Comparison of ENCODE assay signal across 26 cellular contexts in the genomic region with DNA sequence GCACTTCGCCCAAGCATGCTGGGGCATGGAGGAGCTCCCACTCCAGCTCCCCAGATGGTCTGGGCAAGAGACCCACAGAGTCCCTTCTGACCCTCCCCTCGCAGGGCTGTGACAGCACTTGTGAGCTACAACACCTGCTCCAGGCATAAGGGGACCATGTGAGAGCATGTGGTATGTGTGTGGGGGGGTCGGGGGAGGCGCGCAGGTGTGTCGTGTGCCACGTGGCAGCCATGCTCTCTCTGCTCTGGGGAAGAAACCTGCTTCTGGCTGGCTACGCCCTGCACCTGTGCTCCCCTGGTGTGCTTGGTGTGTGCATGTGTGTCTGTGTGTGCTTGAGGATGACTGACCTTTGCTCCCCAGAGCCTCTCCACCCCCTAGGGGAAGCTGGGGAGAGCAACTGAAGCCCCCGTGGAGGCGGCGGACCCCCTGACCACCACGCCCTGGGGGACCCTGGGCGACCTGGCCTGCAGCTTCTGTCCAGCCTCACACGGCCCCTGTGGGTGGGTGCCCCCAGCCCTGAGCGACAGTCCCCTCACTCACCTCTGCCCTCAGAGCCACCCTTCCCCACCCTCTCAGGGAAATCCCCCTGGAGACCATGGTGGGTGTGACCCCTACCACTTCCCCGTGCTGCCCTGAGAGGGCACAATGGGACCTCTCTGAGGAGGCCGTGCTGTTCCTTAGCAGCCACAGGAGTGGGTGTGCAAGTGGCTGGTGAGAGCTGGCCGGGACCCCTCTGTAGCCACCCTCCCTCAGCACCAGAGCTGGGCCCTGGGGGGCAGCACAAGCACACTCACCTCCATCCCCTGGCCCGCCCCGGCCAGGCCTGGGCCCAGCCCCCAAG. TPM values are rescaled to one million over a fixed set of nuclear protein-coding genes. Genes with fewer than 3 reads are reported as not detected.
DNase-seq lines count a peak whose midpoint lies in the region; ATAC-seq and TF ChIP-seq lines count a peak whose summit lies in the region.
"Had no signal": no experiment of that assay in that cellular context is flagged by ENCODE, and none has a peak within 500 bp of the region (broad histone marks: within the 10 kb centered on the region; RNA-seq: fewer than 3 reads in every experiment).

No MANE protein-coding gene starts in this region.

- H3K9me3 ChIP-seq in osteoblast (ENCODE audit: low read depth, low read length) (no peaks in the 10 kb centered on the region), body of pancreas (no peaks in the 10 kb centered on the region)
- H3K9me3 ChIP-seq: gastrocnemius medialis, psoas muscle, tibial nerve had no signal

- H3K9ac ChIP-seq in mesendoderm (ENCODE audit: low read length) = no peak overlapping the region

- H3K4me3 ChIP-seq in osteoblast (ENCODE audit: insufficient read depth, low read length) (no peak overlapping the region), body of pancreas (no peak overlapping the region), mesendoderm (ENCODE audit: low read length) (no peak overlapping the region)
- H3K4me3 ChIP-seq: gastrocnemius medialis, psoas muscle, tibial nerve had no signal

- no peak overlapping the region for H2AFZ ChIP-seq in osteoblast (ENCODE audit: low read length)

- H3K9me3 Mint-ChIP-seq in activated T-helper 2 cell treated with anti-CD3 and anti-CD28 coated beads, Interferon-gamma antibody, Interleukin-2, Interleukin-4, amounts not matched to agents 10 μg/mL and 5 μg/mL and 100 μg/mL, durations not matched to agents 14 hours and 24 hours and 36 hours = no peaks in the 10 kb centered on the region
- H3K9me3 Mint-ChIP-seq: activated CD4-positive, alpha-beta T cell treated with anti-CD3 and anti-CD28 coated beads, Interleukin-2, amount 10 ng/mL, durations not matched to agents 7 days and 5 days; brain; effector memory CD8-positive, alpha-beta T cell; H9 had no signal

- H3K18ac ChIP-seq in mesendoderm (ENCODE audit: low read length) = no peak overlapping the region

- no peaks in the 10 kb centered on the region for H3K79me1 ChIP-seq in mesendoderm (ENCODE audit: low read length)

- H3K23ac ChIP-seq in mesendoderm (ENCODE audit: low read length) = no peak overlapping the region

- 62 to 80% methylated on average over 6 to 20 of the region's 20 CpGs for WGBS in body of pancreas, 2 donors
- no CpG with 5 or more reads among the region's 20 CpGs for WGBS in mesendoderm (ENCODE audit: extremely low coverage, insufficient coverage, low lambda C conversion rate)

- H3K4me1 ChIP-seq in osteoblast (ENCODE audit: insufficient read depth, low read length) = no peaks in the 10 kb centered on the region
- no peaks in the 10 kb centered on the region for H3K4me1 ChIP-seq in body of pancreas
- no peaks in the 10 kb centered on the region for H3K4me1 ChIP-seq in mesendoderm (ENCODE audit: control insufficient read depth, low read depth, low read length)
- H3K4me1 ChIP-seq: tibial nerve had no signal

- peaks cover 11% of the 10 kb centered on the region for H3K27me3 ChIP-seq in osteoblast (ENCODE audit: insufficient read depth, low read length)
- no peaks in the 10 kb centered on the region for H3K27me3 ChIP-seq in body of pancreas
- H3K27me3 ChIP-seq in mesendoderm (ENCODE audit: insufficient read depth, low read length, poor library complexity) = no peaks in the 10 kb centered on the region
- H3K27me3 ChIP-seq: gastrocnemius medialis, tibial nerve had no signal

- H3K4me3 Mint-ChIP-seq in activated T-helper 2 cell treated with anti-CD3 and anti-CD28 coated beads, Interferon-gamma antibody, Interleukin-2, Interleukin-4, amounts not matched to agents 10 μg/mL and 5 μg/mL and 100 μg/mL, durations not matched to agents 14 hours and 24 hours and 36 hours (ENCODE audit: low read depth) = no peak overlapping the region
- H3K4me3 Mint-ChIP-seq: activated CD4-positive, alpha-beta T cell treated with anti-CD3 and anti-CD28 coated beads, Interleukin-2, amount 10 ng/mL, durations not matched to agents 7 days and 5 days; brain; effector memory CD8-positive, alpha-beta T cell; H9 had no signal

- no peak overlapping the region for H4K5ac ChIP-seq in mesendoderm (ENCODE audit: low read length)

- intact Hi-C loops in activated T-helper 2 cell treated with anti-CD3 and anti-CD28 coated beads, Interferon-gamma antibody, Interleukin-2, Interleukin-4, amounts not matched to agents 10 μg/mL and 5 μg/mL and 100 μg/mL, durations not matched to agents 14 hours and 24 hours and 36 hours (cut with micrococcal nuclease) = no loop called here
- intact Hi-C loops in body of pancreas (cut with DNase I) = no loop called here

- H3K27ac ChIP-seq in osteoblast (ENCODE audit: low read depth, low read length) (no peak overlapping the region), body of pancreas (no peak overlapping the region), mesendoderm (ENCODE audit: low read depth, low read length) (no peak overlapping the region)
- H3K27ac ChIP-seq: RWPE1, tibial nerve had no signal

- no peak overlapping the region for H3K56ac ChIP-seq in mesendoderm (ENCODE audit: low read length)

- H3K79me2 ChIP-seq in osteoblast (ENCODE audit: insufficient read depth, low read length) (no peaks in the 10 kb centered on the region), mesendoderm (ENCODE audit: control insufficient read depth, insufficient read depth, low read length) (no peaks in the 10 kb centered on the region)

- H3K27me3 Mint-ChIP-seq in activated T-helper 2 cell treated with anti-CD3 and anti-CD28 coated beads, Interferon-gamma antibody, Interleukin-2, Interleukin-4, amounts not matched to agents 10 μg/mL and 5 μg/mL and 100 μg/mL, durations not matched to agents 14 hours and 24 hours and 36 hours (ENCODE audit: low read depth) = no peaks in the 10 kb centered on the region
- H3K27me3 Mint-ChIP-seq: activated CD4-positive, alpha-beta T cell treated with anti-CD3 and anti-CD28 coated beads, Interleukin-2, amount 10 ng/mL, durations not matched to agents 7 days and 5 days; brain had no signal

- DNase-seq in NCI-H2107 treated with DMSO at 0.1 percent for 48 hours (lab: John Stamatoyannopoulos, UW; ENCODE audit: unreplicated experiment) = peak; percentile 45
- no peak for DNase-seq in NCI-H2107 (lab: John Stamatoyannopoulos, UW)
- DNase-seq in NAMALWA (ENCODE audit: low spot score) = peak; percentile 60
- peak; percentile 93 for DNase-seq in RPMI8226
- peak; percentile 72 for DNase-seq in osteoblast (ENCODE audit: insufficient read length, low spot score, missing footprints)
- DNase-seq in activated T-helper 2 cell treated with anti-CD3 and anti-CD28 coated beads, Interferon-gamma antibody, Interleukin-2, Interleukin-4, amounts not matched to agents 10 μg/mL and 5 μg/mL and 100 μg/mL, durations not matched to agents 14 hours and 24 hours and 36 hours (ENCODE audit: low spot score) = no peak
- no peak for DNase-seq in body of pancreas
- no peak for DNase-seq in mesendoderm
- DNase-seq: activated CD4-positive, alpha-beta T cell treated with anti-CD3 and anti-CD28 coated beads, Interleukin-2, amount 10 ng/mL, durations not matched to agents 7 days and 5 days; effector memory CD8-positive, alpha-beta T cell; EL; gastrocnemius medialis; H9; hypothalamus; IMR-90; NCI-H1694; NCI-H446 treated with DMSO at 0.1 percent for 48 hours; stimulated activated naive CD4-positive, alpha-beta T cell had no signal

- no peak for TF ChIP-seq POLR2A in body of pancreas (IDR thresholded peaks at IDR 0.05)

- H2BK120ac ChIP-seq in mesendoderm (ENCODE audit: low read depth, low read length) = no peak overlapping the region

- H3K4me2 ChIP-seq in osteoblast (ENCODE audit: insufficient read depth, low read length) (no peak overlapping the region), mesendoderm (ENCODE audit: low read length) (no peak overlapping the region)

- no peak overlapping the region for H2BK5ac ChIP-seq in mesendoderm (ENCODE audit: low read length)

- no peak overlapping the region for H4K8ac ChIP-seq in mesendoderm (ENCODE audit: low read depth, low read length)

- no peak for ATAC-seq in body of pancreas
- ATAC-seq: effector memory CD8-positive, alpha-beta T cell; esophagus mucosa; gastrocnemius medialis; psoas muscle; SK-N-SH treated with all-trans-retinoic acid at 6 μM for 48 hours had no signal

- no peaks in the 10 kb centered on the region for H4K20me1 ChIP-seq in osteoblast (ENCODE audit: insufficient read depth, low read length)

- no peak overlapping the region for H3K4ac ChIP-seq in mesendoderm (ENCODE audit: low read depth, low read length)

- H2AK5ac ChIP-seq in mesendoderm (ENCODE audit: low read length) = no peak overlapping the region

- H3K36me3 ChIP-seq in osteoblast (ENCODE audit: insufficient read depth, low read length) (no peaks in the 10 kb centered on the region), body of pancreas (replicated peaks in 1 of 2; ENCODE audit: insufficient read depth in 1 of 2, low read depth in 2 of 2) (no peaks in the 10 kb centered on the region), mesendoderm (ENCODE audit: control insufficient read depth, insufficient read depth, low read length) (no peaks in the 10 kb centered on the region)
- H3K36me3 ChIP-seq: gastrocnemius medialis had no signal

- peaks cover 3% of the 10 kb centered on the region for H3K4me1 Mint-ChIP-seq in activated T-helper 2 cell treated with anti-CD3 and anti-CD28 coated beads, Interferon-gamma antibody, Interleukin-2, Interleukin-4, amounts not matched to agents 10 μg/mL and 5 μg/mL and 100 μg/mL, durations not matched to agents 14 hours and 24 hours and 36 hours (ENCODE audit: low read depth)

- H2BK15ac ChIP-seq in mesendoderm (replicated peaks; ENCODE audit: low read depth) = no peak overlapping the region

- no peak overlapping the region for H3K27ac Mint-ChIP-seq in activated T-helper 2 cell treated with anti-CD3 and anti-CD28 coated beads, Interferon-gamma antibody, Interleukin-2, Interleukin-4, amounts not matched to agents 10 μg/mL and 5 μg/mL and 100 μg/mL, durations not matched to agents 14 hours and 24 hours and 36 hours
- H3K27ac Mint-ChIP-seq: activated CD4-positive, alpha-beta T cell treated with anti-CD3 and anti-CD28 coated beads, Interleukin-2, amount 10 ng/mL, durations not matched to agents 7 days and 5 days had no signal

- TF ChIP-seq CTCF in osteoblast (IDR thresholded peaks at IDR 0.05; ENCODE audit: extremely low read depth, low read depth, low read length) (no peak), body of pancreas (IDR thresholded peaks at IDR 0.05) (no peak)

- no peaks in the 10 kb centered on the region for H3K36me3 Mint-ChIP-seq in activated T-helper 2 cell treated with anti-CD3 and anti-CD28 coated beads, Interferon-gamma antibody, Interleukin-2, Interleukin-4, amounts not matched to agents 10 μg/mL and 5 μg/mL and 100 μg/mL, durations not matched to agents 14 hours and 24 hours and 36 hours (ENCODE audit: low read depth)

RNA-seq across cellular contexts. Expression of a gene that starts 16.6 kb away (rescaled TPM):
- total RNA-seq in osteoblast (201 and 204 TPM in 2 replicates), body of pancreas (100 to 1,000 TPM in 1 of 2 donors, 10 to 100 TPM in 1; 71.6 to 129 TPM)
- 133 and 136 TPM in 2 replicates for total RNA-seq in activated T-helper 2 cell treated with anti-CD3 and anti-CD28 coated beads, Interferon-gamma antibody, Interleukin-2, Interleukin-4, amounts not matched to agents 10 μg/mL and 5 μg/mL and 100 μg/mL, durations not matched to agents 14 hours and 24 hours and 36 hours
- 117 TPM for polyA plus RNA-seq in mesendoderm (2013, experiment 1 of 2)
- 116 TPM for polyA plus RNA-seq in mesendoderm (2013, experiment 2 of 2)

RNA-seq across cellular contexts. Expression of a gene that starts 44.8 kb away (rescaled TPM):
- total RNA-seq in osteoblast = under 0.01 TPM in 1 of 2 replicates, not detected in the other
- total RNA-seq in activated T-helper 2 cell treated with anti-CD3 and anti-CD28 coated beads, Interferon-gamma antibody, Interleukin-2, Interleukin-4, amounts not matched to agents 10 μg/mL and 5 μg/mL and 100 μg/mL, durations not matched to agents 14 hours and 24 hours and 36 hours = 0.98 and 2.1 TPM in 2 replicates
- 1 to 10 TPM; 3.6 to 4.2 TPM for total RNA-seq in body of pancreas
- polyA plus RNA-seq in mesendoderm (2013, experiment 1 of 2) = 0.66 TPM
- polyA plus RNA-seq in mesendoderm (2013, experiment 2 of 2) = 0.34 TPM
- total RNA-seq: gastrocnemius medialis, IMR-90, lower leg skin, M059J had no signal

Comparison
In these comparisons a context has a peak if more than half of its experiments do, and no peak if none do; other contexts are left out.
1. DNase-seq: peak in NCI-H2107 treated with DMSO at 0.1 percent for 48 hours (single experiment), NAMALWA (single experiment), RPMI8226 (single experiment) and osteoblast (single experiment); none in NCI-H2107 (single experiment), activated T-helper 2 cell treated with anti-CD3 and anti-CD28 coated beads, Interferon-gamma antibody, Interleukin-2, Interleukin-4, amounts not matched to agents 10 μg/mL and 5 μg/mL and 100 μg/mL, durations not matched to agents 14 hours and 24 hours and 36 hours (single experiment), body of pancreas (0 of 4) and mesendoderm (single experiment).